In the genomic region with DNA sequence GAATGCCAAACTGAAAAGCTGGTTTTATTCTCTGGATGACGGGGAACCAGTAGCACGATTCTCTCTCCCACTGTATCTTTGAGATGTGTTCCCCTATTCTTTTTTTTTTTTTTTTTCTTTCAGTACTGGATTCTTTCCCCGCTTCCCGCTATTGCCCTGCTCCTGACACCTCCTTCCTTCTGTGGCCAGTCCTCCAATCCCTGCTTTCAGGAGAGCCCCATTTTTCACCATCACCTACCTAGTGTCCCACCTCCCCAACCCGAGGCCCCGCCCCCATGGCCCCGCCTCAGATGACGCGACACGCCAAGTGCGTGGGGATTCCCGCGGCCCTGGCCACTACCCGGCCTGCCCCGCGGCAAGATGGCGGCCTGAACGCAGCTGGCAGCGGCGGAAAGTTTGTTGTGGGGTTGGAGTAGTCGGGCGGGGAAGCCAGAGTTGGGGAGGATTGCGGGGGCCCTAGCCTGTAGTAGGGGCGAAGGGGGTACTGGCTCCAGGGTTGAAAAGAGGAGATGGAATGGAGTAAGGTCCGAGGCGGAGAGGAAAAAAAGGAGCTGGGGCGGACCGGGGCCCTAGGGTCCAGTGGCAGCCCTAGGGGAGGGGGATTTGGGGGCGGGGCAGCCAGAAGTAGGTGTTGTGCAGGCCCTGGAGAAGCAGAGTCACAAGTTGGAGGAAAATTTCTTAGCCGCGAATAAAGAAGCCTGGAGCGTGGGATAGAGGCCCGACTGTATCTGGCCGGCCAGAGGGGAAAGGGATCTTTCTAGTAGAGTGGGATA, we compare ENCODE assay signal across 8 cellular contexts. TPM values are rescaled to one million over a fixed set of nuclear protein-coding genes. Genes with fewer than 3 reads are reported as not detected.
DNase-seq lines count a peak whose midpoint lies in the region; ATAC-seq and TF ChIP-seq lines count a peak whose summit lies in the region.

A gene with protein sequence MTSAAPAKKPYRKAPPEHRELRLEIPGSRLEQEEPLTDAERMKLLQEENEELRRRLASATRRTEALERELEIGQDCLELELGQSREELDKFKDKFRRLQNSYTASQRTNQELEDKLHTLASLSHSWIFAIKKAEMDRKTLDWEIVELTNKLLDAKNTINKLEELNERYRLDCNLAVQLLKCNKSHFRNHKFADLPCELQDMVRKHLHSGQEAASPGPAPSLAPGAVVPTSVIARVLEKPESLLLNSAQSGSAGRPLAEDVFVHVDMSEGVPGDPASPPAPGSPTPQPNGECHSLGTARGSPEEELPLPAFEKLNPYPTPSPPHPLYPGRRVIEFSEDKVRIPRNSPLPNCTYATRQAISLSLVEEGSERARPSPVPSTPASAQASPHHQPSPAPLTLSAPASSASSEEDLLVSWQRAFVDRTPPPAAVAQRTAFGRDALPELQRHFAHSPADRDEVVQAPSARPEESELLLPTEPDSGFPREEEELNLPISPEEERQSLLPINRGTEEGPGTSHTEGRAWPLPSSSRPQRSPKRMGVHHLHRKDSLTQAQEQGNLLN (plus strand): TSS at position 336 of the 773 bp plus-strand sequence. CDS start 21,432 bp downstream, outside the sequence.

- H3K27me3 ChIP-seq in HAP-1 (ENCODE audit: low read depth) = no peaks in the 10 kb centered on the region

- H3K9me3 Mint-ChIP-seq in activated naive CD4-positive, alpha-beta T cell treated with anti-CD3 and anti-CD28 coated beads, Interleukin-2, amount 50 U/mL, for 72 hours = no peaks in the 10 kb centered on the region

- TF ChIP-seq CTCF in omental fat pad (IDR thresholded peaks at IDR 0.05) = no peak

- peak within 1 kb of the TSS; percentile 91 to 96 for H3K27ac Mint-ChIP-seq in activated naive CD4-positive, alpha-beta T cell treated with anti-CD3 and anti-CD28 coated beads, Interleukin-2, amount 50 U/mL, for 72 hours

- H3K4me1 ChIP-seq in HAP-1 = peaks cover 8% of the 10 kb centered on the region

- no peaks in the 10 kb centered on the region for H3K9me3 ChIP-seq in HAP-1

- DNase-seq in ELR (ENCODE audit: low read depth) (peak; percentile 91), HAP-1 (ENCODE audit: low spot score in 2 of 2) (peak; percentile 85 to 98), NCI-H1048 (lab: John Stamatoyannopoulos, UW) (peak; percentile 86), SKM-1 treated with dmso at 0.1 percent for 144 hours (lab: John Stamatoyannopoulos, UW; ENCODE audit: unreplicated experiment) (peak; percentile 73), glomerular visceral epithelial cell (ENCODE audit: extremely low spot score) (peak; percentile 92), omental fat pad (ENCODE audit: low spot score) (peak; percentile 92)
- DNase-seq in activated naive CD4-positive, alpha-beta T cell treated with anti-CD3 and anti-CD28 coated beads, Interleukin-2, amount 50 U/mL, for 72 hours (ENCODE audit: low spot score in 2 of 2) = peak; percentile 93 to 99

- ATAC-seq in activated naive CD4-positive, alpha-beta T cell treated with anti-CD3 and anti-CD28 coated beads, Interleukin-2, amount 50 U/mL, for 72 hours = peak; percentile 100
- peak; percentile 100 for ATAC-seq in omental fat pad (ENCODE audit: low FRiP score)

- in situ Hi-C loops in HAP-1 (cut with MboI; ENCODE audit: low sequenced_read_pairs) = no loop called here

- H3K4me3 ChIP-seq in HAP-1 = peak within 1 kb of the TSS; percentile 72

- peaks cover 6 to 9% of the 10 kb centered on the region in 2 donors for H3K36me3 Mint-ChIP-seq in activated naive CD4-positive, alpha-beta T cell treated with anti-CD3 and anti-CD28 coated beads, Interleukin-2, amount 50 U/mL, for 72 hours

- no peaks in the 10 kb centered on the region; the same call in 1 of the 2 replicates for H3K36me3 ChIP-seq in HAP-1 (replicated peaks)

- H3K27ac ChIP-seq in temporal lobe (ENCODE audit: low read depth, low read length) = peak within 1 kb of the TSS; percentile 54

RNA-seq across cellular contexts. Expression of the gene that starts here (rescaled TPM):
- 10 to 100 TPM; 23.0 to 35.0 TPM for total RNA-seq in activated naive CD4-positive, alpha-beta T cell treated with anti-CD3 and anti-CD28 coated beads, Interleukin-2, amount 50 U/mL, for 72 hours
- total RNA-seq in omental fat pad = 10 to 100 TPM; 12.6 to 23.5 (median 15.7) TPM
- 4.4 TPM for total RNA-seq in temporal lobe

Comparison
In these comparisons a context has a peak if more than half of its experiments do, and no peak if none do; other contexts are left out.
1. Peak in every context shown above with its lines: DNase-seq, ATAC-seq, H3K4me3 ChIP-seq and H3K27ac ChIP-seq.